9 cellular contexts compared by ENCODE assay signal in genomic region chr15:74245342-74245931, GRCh38. TPM values are rescaled to one million over a fixed set of nuclear protein-coding genes. Genes with fewer than 3 reads are reported as not detected.
A peak's percentile ranks its signal among the peaks of the same experiment; 100 is the strongest.
DNase-seq lines count a peak whose midpoint lies in the region; ATAC-seq and TF ChIP-seq lines count a peak whose summit lies in the region.
"Had no signal": no experiment of that assay in that cellular context is flagged by ENCODE, and none has a peak within 500 bp of the region (broad histone marks: within the 10 kb centered on the region; RNA-seq: fewer than 3 reads in every experiment).

No MANE protein-coding gene starts in this region.

- H3K27me3 ChIP-seq in dorsolateral prefrontal cortex, result no peaks in the 10 kb centered on the region

- DNase-seq in SHP77 (lab: John Stamatoyannopoulos, UW) (peak; percentile 47 to 68), SHP77 treated with DMSO at 0.1 percent for 48 hours (lab: John Stamatoyannopoulos, UW) (no peak), NCI-H2227 treated with DMSO at 0.1 percent for 48 hours (lab: John Stamatoyannopoulos, UW) (peak; percentile 36), dorsolateral prefrontal cortex (peak; percentile 21 to 78 (median 62)), retina (peak; percentile 87), NK-92 (lab: John Stamatoyannopoulos, UW; ENCODE audit: unreplicated experiment) (no peak), AML-193 (lab: John Stamatoyannopoulos, UW) (no peak)
- DNase-seq: MM.1S had no signal

- intact Hi-C loops in dorsolateral prefrontal cortex (cut with DNase I), result no loop called here

- no peak for ATAC-seq in HG02852 (IDR thresholded peaks at IDR 0.05; ENCODE audit: unreplicated experiment)

- peak overlapping the region in 58 of 59 donors; percentile 16 to 63 (median 42) for H3K4me3 ChIP-seq in dorsolateral prefrontal cortex

- peak in 1 of 56 donors; percentile 9 for TF ChIP-seq CTCF in dorsolateral prefrontal cortex (IDR thresholded peaks at IDR 0.05 in 54 of 56, conservative IDR thresholded peaks at IDR 0.05 in 2 of 56; ENCODE audit: low read depth in 1 of 56, partially characterized antibody in 56 of 56)

- H3K27ac ChIP-seq in dorsolateral prefrontal cortex, result peak overlapping the region in 24 of 59 donors; percentile 1 to 72 (median 40)

RNA-seq across cellular contexts. Expression of gene CCDC33, which starts 9.3 kb away (rescaled TPM):
- 1 to 10 TPM in 2 of 120 experiments, under 1 TPM in 16, not detected in 102; 0.14 to 2.0 (median 0.36) TPM for total RNA-seq in dorsolateral prefrontal cortex

RNA-seq across cellular contexts. Expression of gene STRA6, which starts 42.9 kb away (rescaled TPM):
- 1 to 10 TPM in 32 of 120 experiments, under 1 TPM in 48, not detected in 40; 0.19 to 3.2 (median 0.83) TPM for total RNA-seq in dorsolateral prefrontal cortex

Comparison
In these comparisons a context has a peak if more than half of its experiments do, and no peak if none do; other contexts are left out.
1. DNase-seq: peak in SHP77 (2 of 2), NCI-H2227 treated with DMSO at 0.1 percent for 48 hours (single experiment), dorsolateral prefrontal cortex (10 of 10) and retina (single experiment); none in SHP77 treated with DMSO at 0.1 percent for 48 hours (single experiment), NK-92 (single experiment) and AML-193 (0 of 2).